In genomic region chr2:134679740-134680139, GRCh38 we compare ENCODE assay signal across 13 cellular contexts. TPM values are rescaled to one million over a fixed set of nuclear protein-coding genes. Genes with fewer than 3 reads are reported as not detected.
DNase-seq lines count a peak whose midpoint lies in the region; ATAC-seq and TF ChIP-seq lines count a peak whose summit lies in the region.
"Had no signal": no experiment of that assay in that cellular context is flagged by ENCODE, and none has a peak within 500 bp of the region (broad histone marks: within the 10 kb centered on the region; RNA-seq: fewer than 3 reads in every experiment).

No MANE protein-coding gene starts in this region.

- peak; percentile 39 for DNase-seq in NK-92 treated with Interleukin-12 subunit alpha and Interleukin-12 subunit beta, amount 100 ng/mL, for 24 hours (lab: John Stamatoyannopoulos, UW)
- DNase-seq in NK-92 (lab: John Stamatoyannopoulos, UW; ENCODE audit: unreplicated experiment): no peak
- DNase-seq in SKM-1 treated with dmso at 0.1 percent for 144 hours (lab: John Stamatoyannopoulos, UW; ENCODE audit: unreplicated experiment): peak; percentile 55
- DNase-seq in activated naive CD4-positive, alpha-beta T cell treated with anti-CD3 and anti-CD28 coated beads, Interleukin-2, amount 50 U/mL, for 16 hours: peak; percentile 21
- DNase-seq in stimulated activated effector memory CD8-positive, alpha-beta T cell treated with anti-CD3 and anti-CD28 coated beads, Interleukin-12 subunit alpha, Interleukin-12 subunit beta, amount 100 ng/mL, for 72 hours (ENCODE audit: low spot score in 2 of 2): no peak
- no peak for DNase-seq in foreskin keratinocyte
- no peak for DNase-seq in left lung
- DNase-seq: GF-D8, upper lobe of left lung had no signal

- no peaks in the 10 kb centered on the region for H3K36me3 ChIP-seq in left lung
- H3K36me3 ChIP-seq: upper lobe of left lung had no signal

- H3K27me3 ChIP-seq in foreskin keratinocyte: no peaks in the 10 kb centered on the region
- no peaks in the 10 kb centered on the region for H3K27me3 ChIP-seq in left lung
- H3K27me3 ChIP-seq: upper lobe of left lung had no signal

- peaks cover 74% of the 10 kb centered on the region for H3K4me1 Mint-ChIP-seq in stimulated activated effector memory CD8-positive, alpha-beta T cell treated with anti-CD3 and anti-CD28 coated beads, Interleukin-12 subunit alpha, Interleukin-12 subunit beta, amount 100 ng/mL, for 72 hours

- H3K27ac ChIP-seq in foreskin keratinocyte (no peak overlapping the region), left lung (no peak overlapping the region)
- H3K27ac ChIP-seq: upper lobe of left lung had no signal

- ATAC-seq in stimulated activated effector memory CD8-positive, alpha-beta T cell treated with anti-CD3 and anti-CD28 coated beads, Interleukin-12 subunit alpha, Interleukin-12 subunit beta, amount 100 ng/mL, for 72 hours: peak; percentile 48
- ATAC-seq in HG03280 (IDR thresholded peaks at IDR 0.05; ENCODE audit: unreplicated experiment) (no peak), foreskin keratinocyte (no peak), left lung (no peak)

- peak overlapping the region; percentile 68 for H3K27ac Mint-ChIP-seq in stimulated activated effector memory CD8-positive, alpha-beta T cell treated with anti-CD3 and anti-CD28 coated beads, Interleukin-12 subunit alpha, Interleukin-12 subunit beta, amount 100 ng/mL, for 72 hours
- H3K27ac Mint-ChIP-seq: dendritic cell treated with granulocyte-macrophage colony-stimulating factor and Interleukin-4, amounts not matched to agents 40 ng/mL and 50 ng/mL, for 4 days; progenitor cell of endocrine pancreas had no signal

- intact Hi-C loops in left lung (cut with DNase I): no loop called here

- H3K9me3 Mint-ChIP-seq in stimulated activated effector memory CD8-positive, alpha-beta T cell treated with anti-CD3 and anti-CD28 coated beads, Interleukin-12 subunit alpha, Interleukin-12 subunit beta, amount 100 ng/mL, for 72 hours: peaks cover 2% of the 10 kb centered on the region
- H3K9me3 Mint-ChIP-seq: dendritic cell treated with granulocyte-macrophage colony-stimulating factor and Interleukin-4, amounts not matched to agents 40 ng/mL and 50 ng/mL, for 4 days had no signal

- no peak overlapping the region for H3K4me3 ChIP-seq in left lung
- H3K4me3 ChIP-seq: upper lobe of left lung had no signal

- TF ChIP-seq CTCF in foreskin keratinocyte (conservative IDR thresholded peaks at IDR 0.05): no peak
- no peak for TF ChIP-seq CTCF in left lung (IDR thresholded peaks at IDR 0.05)

- H3K4me3 Mint-ChIP-seq in stimulated activated effector memory CD8-positive, alpha-beta T cell treated with anti-CD3 and anti-CD28 coated beads, Interleukin-12 subunit alpha, Interleukin-12 subunit beta, amount 100 ng/mL, for 72 hours: peak overlapping the region; percentile 27
- H3K4me3 Mint-ChIP-seq: dendritic cell treated with granulocyte-macrophage colony-stimulating factor and Interleukin-4, amounts not matched to agents 40 ng/mL and 50 ng/mL, for 4 days had no signal

- H3K9me3 ChIP-seq in left lung: no peaks in the 10 kb centered on the region
- H3K9me3 ChIP-seq: upper lobe of left lung had no signal

- H3K4me1 ChIP-seq in foreskin keratinocyte (no peaks in the 10 kb centered on the region), left lung (peaks cover 4 to 10% of the 10 kb centered on the region in 2 donors)

- no peaks in the 10 kb centered on the region for H3K36me3 Mint-ChIP-seq in stimulated activated effector memory CD8-positive, alpha-beta T cell treated with anti-CD3 and anti-CD28 coated beads, Interleukin-12 subunit alpha, Interleukin-12 subunit beta, amount 100 ng/mL, for 72 hours

RNA-seq across cellular contexts. Expression of gene TMEM163, which starts 39.1 kb away (rescaled TPM):
- total RNA-seq in foreskin keratinocyte: not detected in 2 replicates
- polyA plus RNA-seq in foreskin keratinocyte: not detected in 2 replicates
- 10 to 100 TPM; 23.2 to 48.4 TPM for total RNA-seq in left lung
- total RNA-seq: NCI-H460 had no signal

Comparison
In these comparisons a context has a peak if more than half of its experiments do, and no peak if none do; other contexts are left out.
1. DNase-seq: peak in NK-92 treated with Interleukin-12 subunit alpha and Interleukin-12 subunit beta, amount 100 ng/mL, for 24 hours (single experiment), SKM-1 treated with dmso at 0.1 percent for 144 hours (single experiment) and activated naive CD4-positive, alpha-beta T cell treated with anti-CD3 and anti-CD28 coated beads, Interleukin-2, amount 50 U/mL, for 16 hours (single experiment); none in NK-92 (single experiment), stimulated activated effector memory CD8-positive, alpha-beta T cell treated with anti-CD3 and anti-CD28 coated beads, Interleukin-12 subunit alpha, Interleukin-12 subunit beta, amount 100 ng/mL, for 72 hours (0 of 2), foreskin keratinocyte (0 of 2) and left lung (0 of 2).
2. RNA of gene TMEM163, which starts 39.1 kb away (total RNA-seq): 23.2 to 48.4 TPM in left lung; not detected in foreskin keratinocyte; every median in the first group is over 10 times any median in the second.